Comparison of ENCODE assay signal across 8 cellular contexts in the genomic region with DNA sequence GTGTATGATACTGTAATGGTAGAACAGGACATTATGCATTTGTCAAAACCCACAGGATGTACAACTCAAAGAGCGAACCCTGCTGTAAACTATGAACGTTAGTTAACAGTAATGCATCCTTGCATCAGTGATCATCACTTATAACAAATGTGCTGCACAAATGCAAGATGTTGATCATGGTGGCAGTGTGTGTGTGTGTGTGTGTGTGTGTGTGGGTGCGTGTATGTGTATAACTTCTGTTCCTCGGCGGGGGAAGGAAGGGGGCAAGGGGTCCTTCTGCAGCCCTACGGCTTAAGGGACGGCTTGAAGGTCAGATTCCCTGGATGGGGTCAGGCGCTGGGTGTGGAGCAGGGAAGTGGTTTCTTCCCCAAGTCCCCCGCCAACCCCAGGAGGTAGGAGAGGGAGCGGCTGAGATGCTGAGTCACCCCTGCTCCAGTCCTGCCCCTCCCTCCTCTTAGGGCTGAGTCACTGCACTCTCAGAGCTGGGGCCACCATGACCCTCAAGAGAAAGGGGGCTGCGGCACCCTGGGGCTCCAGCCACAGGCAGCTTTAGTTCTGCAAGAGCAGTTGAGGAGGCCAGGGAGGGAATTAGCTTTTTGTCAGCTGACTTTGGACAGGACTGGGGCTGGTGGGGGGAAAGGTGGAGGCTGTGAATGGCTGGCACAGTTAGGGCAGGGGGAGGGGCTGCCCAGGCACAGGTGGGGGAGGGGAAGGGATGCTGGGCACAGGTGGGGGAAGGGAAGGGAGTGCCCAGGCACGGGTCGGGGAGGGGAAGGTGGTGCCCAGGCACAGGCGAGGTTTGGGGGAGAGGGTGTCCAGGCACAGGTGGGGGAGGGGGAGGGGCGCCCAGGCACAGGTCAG. TPM values are rescaled to one million over a fixed set of nuclear protein-coding genes. Genes with fewer than 3 reads are reported as not detected.
A peak's percentile ranks its signal among the peaks of the same experiment; 100 is the strongest.
DNase-seq lines count a peak whose midpoint lies in the region; ATAC-seq and TF ChIP-seq lines count a peak whose summit lies in the region.

No MANE protein-coding gene starts in this region.

- 18 to 29% methylated on average over 8 of the region's 15 CpGs for WGBS in gastroesophageal sphincter (ENCODE audit: low coverage in 1 of 2), 2 donors
- WGBS in sigmoid colon, 2 donors, result 9 to 21% methylated on average over 14 to 15 of the region's 15 CpGs

- H3K27ac Mint-ChIP-seq in activated T-helper 17 cell treated with anti-CD3 and anti-CD28 coated beads, Interleukin-2, amount 50 U/mL, for 72 hours, result peak overlapping the region; percentile 55

- TF ChIP-seq CTCF in GM13977 (IDR thresholded peaks at IDR 0.05; ENCODE audit: extremely low read depth, insufficient read depth, missing control alignments) (no peak), gastroesophageal sphincter (IDR thresholded peaks at IDR 0.05) (no peak), sigmoid colon (IDR thresholded peaks at IDR 0.05) (no peak)

- no peaks in the 10 kb centered on the region for H3K27me3 Mint-ChIP-seq in activated T-helper 17 cell treated with anti-CD3 and anti-CD28 coated beads, Interleukin-2, amount 50 U/mL, for 72 hours

- peak overlapping the region; percentile 63 for H3K4me3 Mint-ChIP-seq in activated T-helper 17 cell treated with anti-CD3 and anti-CD28 coated beads, Interleukin-2, amount 50 U/mL, for 72 hours

- H3K4me3 ChIP-seq in gastroesophageal sphincter (no peak overlapping the region), sigmoid colon (no peak overlapping the region)

- H3K9me3 ChIP-seq in gastroesophageal sphincter (peaks cover 0 to 6% (median 0%) of the 10 kb centered on the region in 3 donors), sigmoid colon (no peaks in the 10 kb centered on the region)

- TF ChIP-seq EP300 in gastroesophageal sphincter (IDR thresholded peaks at IDR 0.05), result no peak
- TF ChIP-seq EP300 in sigmoid colon (IDR thresholded peaks at IDR 0.05), result no peak

- intact Hi-C loops in sigmoid colon (cut with DNase I), result no loop called here

- TF ChIP-seq POLR2A in gastroesophageal sphincter (IDR thresholded peaks at IDR 0.05) (no peak), sigmoid colon (IDR thresholded peaks at IDR 0.05) (no peak)

- peak; percentile 98 for ATAC-seq in activated T-helper 17 cell treated with anti-CD3 and anti-CD28 coated beads, Interleukin-2, amount 50 U/mL, for 72 hours (replicated peaks)
- peak; percentile 88 for ATAC-seq in gastroesophageal sphincter
- ATAC-seq in HG02588 (IDR thresholded peaks at IDR 0.05; ENCODE audit: unreplicated experiment), result no peak
- no peak for ATAC-seq in GM21367 (IDR thresholded peaks at IDR 0.05; ENCODE audit: unreplicated experiment)

- H3K36me3 Mint-ChIP-seq in activated T-helper 17 cell treated with anti-CD3 and anti-CD28 coated beads, Interleukin-2, amount 50 U/mL, for 72 hours (ENCODE audit: low read depth), result no peaks in the 10 kb centered on the region

- DNase-seq in GM13977 (ENCODE audit: low spot score), result peak; percentile 68
- peak; percentile 87 for DNase-seq in OCI-M1 (lab: John Stamatoyannopoulos, UW)
- peak; percentile 81 for DNase-seq in sigmoid colon
- DNase-seq in NCI-H187 treated with DMSO at 0.1 percent for 48 hours (lab: John Stamatoyannopoulos, UW), result no peak

- peaks cover 0 to 14% (median 5%) of the 10 kb centered on the region in 3 donors for H3K4me1 ChIP-seq in gastroesophageal sphincter
- peaks cover 0 to 13% (median 8%) of the 10 kb centered on the region in 4 donors for H3K4me1 ChIP-seq in sigmoid colon

- H3K36me3 ChIP-seq in gastroesophageal sphincter (no peaks in the 10 kb centered on the region), sigmoid colon (no peaks in the 10 kb centered on the region)

- in situ Hi-C loops in GM13977 (cut with MboI; ENCODE audit: low pct_unique_long_range_greater_than_20kb, low sequenced_read_pairs, unreplicated experiment), result no loop called here

- H3K27ac ChIP-seq in gastroesophageal sphincter (peak overlapping the region in 2 of 4 donors; percentile 9 to 24), sigmoid colon (peak overlapping the region in 1 of 4 donors; percentile 47)

- H3K27me3 ChIP-seq in gastroesophageal sphincter (peaks cover 8% of the 10 kb centered on the region), sigmoid colon (no peaks in the 10 kb centered on the region)

- H3K9me3 Mint-ChIP-seq in activated T-helper 17 cell treated with anti-CD3 and anti-CD28 coated beads, Interleukin-2, amount 50 U/mL, for 72 hours, result no peaks in the 10 kb centered on the region

- peaks cover 8% of the 10 kb centered on the region for H3K4me1 Mint-ChIP-seq in activated T-helper 17 cell treated with anti-CD3 and anti-CD28 coated beads, Interleukin-2, amount 50 U/mL, for 72 hours

RNA-seq across cellular contexts. Expression of gene CTSD, which starts 8.8 kb away (rescaled TPM):
- 10 to 100 TPM; 38.0 to 59.1 TPM for total RNA-seq in activated T-helper 17 cell treated with anti-CD3 and anti-CD28 coated beads, Interleukin-2, amount 50 U/mL, for 72 hours
- total RNA-seq in gastroesophageal sphincter (100 to 1,000 TPM; 182 to 290 (median 238) TPM), sigmoid colon (100 to 1,000 TPM; 173 to 222 (median 209) TPM)
- 1,000 to 10,000 TPM in 1 of 3 donors, 100 to 1,000 TPM in 2; 251 to 1,586 (median 853) TPM for polyA plus RNA-seq in sigmoid colon

RNA-seq across cellular contexts. Expression of gene IFITM10, which starts 22.1 kb away (rescaled TPM):
- total RNA-seq in activated T-helper 17 cell treated with anti-CD3 and anti-CD28 coated beads, Interleukin-2, amount 50 U/mL, for 72 hours, result under 1 TPM; 0.17 to 0.42 TPM
- total RNA-seq in gastroesophageal sphincter, result under 1 TPM in 3 of 4 donors, not detected in 1; 0.13 to 0.85 (median 0.31) TPM
- 1 to 10 TPM in 1 of 4 donors, under 1 TPM in 3; 0.36 to 1.4 (median 0.61) TPM for total RNA-seq in sigmoid colon
- polyA plus RNA-seq in sigmoid colon, result under 1 TPM in 1 of 3 donors, not detected in 2; 0.60 TPM

Comparison
In these comparisons a context has a peak if more than half of its experiments do, and no peak if none do; other contexts are left out.
1. ATAC-seq: peak in activated T-helper 17 cell treated with anti-CD3 and anti-CD28 coated beads, Interleukin-2, amount 50 U/mL, for 72 hours (single experiment) and gastroesophageal sphincter (single experiment); none in HG02588 (single experiment) and GM21367 (single experiment).